In the genomic region with DNA sequence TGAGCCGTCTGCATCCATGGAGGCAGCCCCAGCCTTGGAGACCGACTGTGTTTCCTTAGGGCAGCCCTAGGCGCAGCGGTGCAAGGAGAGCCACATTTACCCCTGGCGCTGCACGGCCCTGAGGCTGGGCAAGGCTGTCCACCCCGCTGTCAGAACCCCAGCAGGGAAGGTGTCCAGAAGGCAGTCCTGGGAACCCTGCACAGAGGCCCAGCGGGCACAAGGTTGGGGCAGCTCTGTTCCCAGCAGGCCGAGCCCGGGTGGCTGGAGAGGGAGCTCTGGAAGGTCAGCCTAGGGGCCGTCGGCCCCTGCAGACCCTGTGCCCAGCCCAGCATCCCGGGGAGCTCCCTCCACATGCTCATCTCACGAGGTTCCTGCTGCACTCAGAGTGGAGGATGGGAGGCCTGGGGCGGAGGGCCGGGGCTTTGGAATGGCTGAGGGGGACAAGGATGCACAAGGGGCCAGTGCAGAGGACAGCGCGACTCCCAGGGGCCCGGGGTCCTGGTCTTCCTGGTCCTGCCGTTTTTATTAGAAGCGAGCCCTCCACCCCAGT, we compare ENCODE assay signal across 9 cellular contexts. TPM values are rescaled to one million over a fixed set of nuclear protein-coding genes. Genes with fewer than 3 reads are reported as not detected.
A peak's percentile ranks its signal among the peaks of the same experiment; 100 is the strongest.
DNase-seq lines count a peak whose midpoint lies in the region; TF ChIP-seq lines count a peak whose summit lies in the region.
"Had no signal": no experiment of that assay in that cellular context is flagged by ENCODE, and none has a peak within 500 bp of the region (broad histone marks: within the 10 kb centered on the region; RNA-seq: fewer than 3 reads in every experiment).

No MANE protein-coding gene starts in this region.

- TF ChIP-seq CTCF in GM10266 (IDR thresholded peaks at IDR 0.05; ENCODE audit: control insufficient read depth, insufficient read depth, low read depth, missing control alignments) (no peak), VCaP (conservative IDR thresholded peaks at IDR 0.05) (no peak), prostate gland (IDR thresholded peaks at IDR 0.05) (no peak)

- DNase-seq in GM10266 (ENCODE audit: extremely low spot score) (peak; percentile 9), germinal center (ENCODE audit: low spot score) (peak; percentile 2), prostate gland (ENCODE audit: low spot score) (no peak), OCI-M2 (lab: John Stamatoyannopoulos, UW; ENCODE audit: unreplicated experiment) (no peak), NCI-H128 (lab: John Stamatoyannopoulos, UW; ENCODE audit: unreplicated experiment) (no peak), G401 (ENCODE audit: low spot score) (no peak), NCI-H345 (lab: John Stamatoyannopoulos, UW) (no peak)

- no peaks in the 10 kb centered on the region for H3K9me3 ChIP-seq in prostate gland

- peak overlapping the region; percentile 78; the same call in 1 of the 2 replicates for H3K27ac ChIP-seq in VCaP
- H3K27ac ChIP-seq in prostate gland = no peak overlapping the region
- H3K27ac ChIP-seq: HL-60 had no signal

- in situ Hi-C loops in G401 (cut with HindIII; ENCODE audit: low sequenced_read_pairs) = no loop called here

- TF ChIP-seq POLR2A in prostate gland (IDR thresholded peaks at IDR 0.05) = no peak

- H3K4me3 ChIP-seq in prostate gland = peak overlapping the region; percentile 39 to 41

- 76% methylated on average over 21 of the region's 21 CpGs for WGBS in prostate gland

- intact Hi-C loops in prostate gland (cut with DNase I) = loop anchor here (2.0 kb wide), 1 partner anchor 73 kb away; no protein-coding TSS in a partner anchor

- no peaks in the 10 kb centered on the region for H3K36me3 ChIP-seq in prostate gland

- no peaks in the 10 kb centered on the region for H3K27me3 ChIP-seq in prostate gland (replicated peaks; ENCODE audit: insufficient read depth)

- H3K4me1 ChIP-seq in prostate gland (replicated peaks) = no peaks in the 10 kb centered on the region

RNA-seq across cellular contexts. Expression of a gene that starts 19.9 kb away (rescaled TPM):
- 10 to 100 TPM in 1 of 2 donors, 1 to 10 TPM in 1; 4.5 to 61.6 TPM for total RNA-seq in prostate gland
- 398 and 434 TPM in 2 replicates for total RNA-seq in G401 (2014; rRNA removed; shearing (Covaris generic))

RNA-seq across cellular contexts. Expression of a gene that starts 55.3 kb away (rescaled TPM):
- 10 to 100 TPM; 43.2 to 65.5 TPM for total RNA-seq in prostate gland
- 193 and 221 TPM in 2 replicates for total RNA-seq in G401 (2014; rRNA removed; shearing (Covaris generic))

RNA-seq across cellular contexts. Expression of a gene that starts 56.6 kb away (rescaled TPM):
- 10 to 100 TPM; 10.9 to 24.5 TPM for total RNA-seq in prostate gland
- 23.3 and 25.4 TPM in 2 replicates for total RNA-seq in G401 (2014; rRNA removed; shearing (Covaris generic))

Comparison
In these comparisons a context has a peak if more than half of its experiments do, and no peak if none do; other contexts are left out.
1. DNase-seq: peak in GM10266 (single experiment) and germinal center (single experiment); none in prostate gland (single experiment), OCI-M2 (single experiment), NCI-H128 (single experiment), G401 (single experiment) and NCI-H345 (single experiment).